Comparison of ENCODE assay signal across 8 cellular contexts in genomic region chr3:156826144-156826895, GRCh38. TPM values are rescaled to one million over a fixed set of nuclear protein-coding genes. Genes with fewer than 3 reads are reported as not detected.
DNase-seq lines count a peak whose midpoint lies in the region; ATAC-seq and TF ChIP-seq lines count a peak whose summit lies in the region.

LEKR1 (plus strand) TSS chr3:156826353; CDS start chr3:156829330, 2,977 bp downstream.

- intact Hi-C loops in testis (cut with DNase I; ENCODE audit: low total_unique reads) = no loop called here

- peak within 1 kb of the TSS; percentile 73 to 92 for H3K4me3 ChIP-seq in testis

- no peaks in the 10 kb centered on the region for H3K36me3 Mint-ChIP-seq in activated naive CD4-positive, alpha-beta T cell treated with anti-CD3 and anti-CD28 coated beads, Interleukin-2, amount 50 U/mL, for 24 hours

- DNase-seq in Daoy (ENCODE audit: low read depth) (peak; percentile 95), Kasumi-1 (lab: John Stamatoyannopoulos, UW) (peak; percentile 72 to 81), SK-N-DZ (ENCODE audit: low spot score) (peak; percentile 27), glomerular endothelial cell (ENCODE audit: extremely low read depth, low read depth, low spot score) (peak; percentile 92), occipital lobe (lab: John Stamatoyannopoulos, UW) (peak; percentile 73), testis (peak; percentile 93)

- no peaks in the 10 kb centered on the region for H3K27me3 ChIP-seq in testis

- WGBS in testis, 2 donors = 0 to 1% methylated on average over 25 to 39 of the region's 63 CpGs

- H3K4me1 ChIP-seq in testis = peaks cover 7% of the 10 kb centered on the region

- peaks cover 22% of the 10 kb centered on the region for H3K4me1 Mint-ChIP-seq in activated naive CD4-positive, alpha-beta T cell treated with anti-CD3 and anti-CD28 coated beads, Interleukin-2, amount 50 U/mL, for 24 hours

- TF ChIP-seq CTCF in testis (IDR thresholded peaks at IDR 0.05) = no peak

- H3K27ac Mint-ChIP-seq in activated naive CD4-positive, alpha-beta T cell treated with anti-CD3 and anti-CD28 coated beads, Interleukin-2, amount 50 U/mL, for 24 hours = peak within 1 kb of the TSS; percentile 98

- H3K9me3 ChIP-seq in testis = no peaks in the 10 kb centered on the region

- ATAC-seq in GM21723 (IDR thresholded peaks at IDR 0.05; ENCODE audit: unreplicated experiment) = peak; percentile 93

- no peaks in the 10 kb centered on the region for H3K36me3 ChIP-seq in testis (ENCODE audit: low read depth, missing control alignments)

- H3K27ac ChIP-seq in testis = peak within 1 kb of the TSS; percentile 93

- peak; percentile 43 for TF ChIP-seq POLR2A in testis (IDR thresholded peaks at IDR 0.05)

- no peaks in the 10 kb centered on the region for H3K9me3 Mint-ChIP-seq in activated naive CD4-positive, alpha-beta T cell treated with anti-CD3 and anti-CD28 coated beads, Interleukin-2, amount 50 U/mL, for 24 hours

- peak within 1 kb of the TSS; percentile 90 for H3K4me3 Mint-ChIP-seq in activated naive CD4-positive, alpha-beta T cell treated with anti-CD3 and anti-CD28 coated beads, Interleukin-2, amount 50 U/mL, for 24 hours

- H3K27me3 Mint-ChIP-seq in activated naive CD4-positive, alpha-beta T cell treated with anti-CD3 and anti-CD28 coated beads, Interleukin-2, amount 50 U/mL, for 24 hours = no peaks in the 10 kb centered on the region

RNA-seq across cellular contexts. Expression of gene LEKR1, which starts in this region (rescaled TPM):
- 0.71 and 1.4 TPM in 2 replicates for total RNA-seq in Daoy (2014; rRNA removed; shearing (Covaris generic))
- polyA plus RNA-seq in SK-N-DZ (2014; cell fraction: cytosol; rRNA removed) = not detected in 2 replicates
- not detected in 2 replicates for polyA plus RNA-seq in SK-N-DZ (2014; cell fraction: nucleus; rRNA removed)
- total RNA-seq in glomerular endothelial cell (0.34 TPM in 1 of 2 replicates, not detected in the other), occipital lobe (0.78 TPM), testis (10 to 100 TPM in 1 of 2 donors, 1 to 10 TPM in 1; 9.7 to 22.9 TPM)
- polyA plus RNA-seq in testis (ENCODE audit: insufficient read depth, low read depth, low replicate concordance) = 23.0 TPM

Comparison
In these comparisons a context has a peak if more than half of its experiments do, and no peak if none do; other contexts are left out.
1. Peak in every context shown above with its lines: DNase-seq, ATAC-seq, H3K4me3 ChIP-seq and H3K27ac ChIP-seq.
2. Peak in DNase-seq in glomerular endothelial cell; RNA of the gene not detected or under 1 TPM.
3. Peak in DNase-seq in occipital lobe; RNA of the gene not detected or under 1 TPM.
4. DNase-seq: peak in every context shown above with its lines; median percentile 95 in Daoy; 93 in testis; 92 in glomerular endothelial cell; 76 in Kasumi-1; 73 in occipital lobe; 27 in SK-N-DZ.